22 cellular contexts compared by ENCODE assay signal in genomic region chr16:31120129-31120528, GRCh38. TPM values are rescaled to one million over a fixed set of nuclear protein-coding genes. Genes with fewer than 3 reads are reported as not detected.
"Had no signal": no experiment of that assay in that cellular context is flagged by ENCODE, and none has a peak within 500 bp of the region (broad histone marks: within the 10 kb centered on the region; RNA-seq: fewer than 3 reads in every experiment).

No MANE protein-coding gene starts in this region.

- H3K4me3 ChIP-seq: heart left ventricle, skin epidermis, vagina had no signal

- DNase-seq: activated CD4-positive, alpha-beta memory T cell treated with anti-CD3 and anti-CD28 coated beads, Interleukin-2, amount 10 ng/mL, durations not matched to agents 7 days and 5 days; activated CD4-positive, alpha-beta T cell treated with anti-CD3 and anti-CD28 coated beads for 36 hours; activated gamma-delta T cell; activated T-cell treated with anti-CD3 and anti-CD28 coated beads, Interleukin-2, amount 50 U/mL, for 72 hours; amniotic stem cell; brain microvascular endothelial cell; cortex of kidney; effector CD4-positive, alpha-beta T cell; foreskin melanocyte; heart left ventricle; left cardiac atrium; naive B cell; stimulated activated CD4-positive, alpha-beta T cell treated with anti-CD3 and anti-CD28 coated beads, Interleukin-4, amount 100 ng/mL, for 4 hours; stimulated activated CD8-positive, alpha-beta memory T cell treated with anti-CD3 and anti-CD28 coated beads, Interleukin-4, amount 100 ng/mL, for 48 hours; stimulated activated naive CD8-positive, alpha-beta T cell treated with anti-CD3 and anti-CD28 coated beads, Interleukin-15, Interleukin-2, amounts not matched to agents 100 U/mL and 50 U/mL, for 24 hours; T-helper 2 cell had no signal

- H3K9me3 ChIP-seq: heart left ventricle, vagina had no signal

- H3K27ac Mint-ChIP-seq: activated CD4-positive, alpha-beta memory T cell treated with anti-CD3 and anti-CD28 coated beads, Interleukin-2, amount 10 ng/mL, durations not matched to agents 7 days and 5 days; activated CD4-positive, alpha-beta T cell treated with anti-CD3 and anti-CD28 coated beads for 36 hours; activated T-cell treated with anti-CD3 and anti-CD28 coated beads, Interleukin-2, amount 50 U/mL, for 72 hours had no signal

- H3K27me3 ChIP-seq: brain microvascular endothelial cell, heart left ventricle, vagina had no signal

- ATAC-seq: activated CD4-positive, alpha-beta T cell treated with anti-CD3 and anti-CD28 coated beads for 36 hours; activated naive CD4-positive, alpha-beta T cell treated with anti-CD3 and anti-CD28 coated beads, Interleukin-2, amount 50 U/mL, for 72 hours; activated T-cell treated with anti-CD3 and anti-CD28 coated beads, Interleukin-2, amount 50 U/mL, for 72 hours; heart left ventricle; left cardiac atrium; stimulated activated naive CD8-positive, alpha-beta T cell treated with anti-CD3 and anti-CD28 coated beads, Interleukin-15, Interleukin-2, amounts not matched to agents 100 U/mL and 50 U/mL, for 24 hours had no signal

- H3K4me3 Mint-ChIP-seq: activated CD4-positive, alpha-beta memory T cell treated with anti-CD3 and anti-CD28 coated beads, Interleukin-2, amount 10 ng/mL, durations not matched to agents 7 days and 5 days; activated CD4-positive, alpha-beta T cell treated with anti-CD3 and anti-CD28 coated beads for 36 hours; activated T-cell treated with anti-CD3 and anti-CD28 coated beads, Interleukin-2, amount 50 U/mL, for 72 hours had no signal

- H3K27me3 Mint-ChIP-seq: activated CD4-positive, alpha-beta memory T cell treated with anti-CD3 and anti-CD28 coated beads, Interleukin-2, amount 10 ng/mL, durations not matched to agents 7 days and 5 days; activated CD4-positive, alpha-beta T cell treated with anti-CD3 and anti-CD28 coated beads for 36 hours; naive B cell had no signal

- H3K9me3 Mint-ChIP-seq: activated CD4-positive, alpha-beta memory T cell treated with anti-CD3 and anti-CD28 coated beads, Interleukin-2, amount 10 ng/mL, durations not matched to agents 7 days and 5 days; activated naive CD4-positive, alpha-beta T cell treated with anti-CD3 and anti-CD28 coated beads, Interleukin-2, amount 50 U/mL, for 72 hours; activated T-cell treated with anti-CD3 and anti-CD28 coated beads, Interleukin-2, amount 50 U/mL, for 72 hours; naive B cell had no signal

- H3K27ac ChIP-seq: brain microvascular endothelial cell had no signal

RNA-seq across cellular contexts. Expression of gene PRSS8, which starts 15.4 kb away (rescaled TPM):
- total RNA-seq: activated CD4-positive, alpha-beta memory T cell treated with anti-CD3 and anti-CD28 coated beads, Interleukin-2, amount 10 ng/mL, durations not matched to agents 7 days and 5 days; activated CD4-positive, alpha-beta T cell treated with anti-CD3 and anti-CD28 coated beads for 36 hours; activated naive CD4-positive, alpha-beta T cell treated with anti-CD3 and anti-CD28 coated beads, Interleukin-2, amount 50 U/mL, for 72 hours; activated T-cell treated with anti-CD3 and anti-CD28 coated beads, Interleukin-2, amount 50 U/mL, for 72 hours; endothelial cell of umbilical vein; fibroblast of lung; lung microvascular endothelial cell had no signal
- polyA plus RNA-seq: fibroblast of lung had no signal

RNA-seq across cellular contexts. Expression of gene PRSS36, which starts 29.7 kb away (rescaled TPM):
- total RNA-seq: endothelial cell of umbilical vein had no signal
